ENCODE assay signal across 22 cellular contexts in the genomic region with DNA sequence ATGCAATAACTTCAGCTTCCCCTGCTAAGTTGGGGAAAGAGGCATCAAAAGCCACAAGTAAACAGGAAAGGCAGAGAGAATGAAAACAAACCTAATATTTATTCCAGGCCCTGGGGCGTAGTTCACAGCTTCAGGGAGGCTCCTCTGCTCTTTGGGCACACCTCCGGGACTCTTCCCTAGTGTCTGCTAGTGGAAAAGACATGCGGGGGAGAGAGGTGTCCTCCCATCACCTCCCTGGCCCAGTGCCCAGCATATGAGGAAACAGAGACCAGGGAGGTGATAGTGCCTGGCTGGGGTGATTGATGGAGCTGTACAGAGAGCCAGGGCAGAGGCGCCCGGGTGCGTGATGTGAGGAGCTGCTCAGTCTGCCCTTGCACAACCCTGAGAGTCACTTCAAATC.
DNase-seq lines count a peak whose midpoint lies in the region; ATAC-seq and TF ChIP-seq lines count a peak whose summit lies in the region.
"Had no signal": no experiment of that assay in that cellular context is flagged by ENCODE, and none has a peak within 500 bp of the region (broad histone marks: within the 10 kb centered on the region; RNA-seq: fewer than 3 reads in every experiment).

No MANE protein-coding gene starts in this region.

- no peak for TF ChIP-seq POLR2A in lower leg skin (IDR thresholded peaks at IDR 0.05)

- no peak for ATAC-seq in HG02678 (IDR thresholded peaks at IDR 0.05; ENCODE audit: unreplicated experiment)
- ATAC-seq: activated naive CD8-positive, alpha-beta T cell treated with anti-CD3 and anti-CD28 coated beads, Interleukin-2, amount 50 U/mL, for 24 hours had no signal

- DNase-seq in A172 (ENCODE audit: low spot score), result peak; percentile 5
- peak; percentile 59 for DNase-seq in COLO668 (lab: John Stamatoyannopoulos, UW; ENCODE audit: unreplicated experiment)
- DNase-seq in SKM-1 (lab: John Stamatoyannopoulos, UW; ENCODE audit: unreplicated experiment), result peak; percentile 32
- peak; percentile 17 for DNase-seq in kidney tubule cell (ENCODE audit: low spot score)
- no peak for DNase-seq in activated CD4-positive, alpha-beta T cell treated with anti-CD3 and anti-CD28 coated beads for 1 hour
- DNase-seq in NCI-H82 (lab: John Stamatoyannopoulos, UW), result no peak
- no peak for DNase-seq in lower leg skin (ENCODE audit: low spot score in 2 of 2)
- DNase-seq: activated CD8-positive, alpha-beta memory T cell treated with anti-CD3 and anti-CD28 coated beads for 24 hours; activated gamma-delta T cell treated with Interleukin-2 at 50 U/mL for 16 hours; activated naive CD8-positive, alpha-beta T cell treated with anti-CD3 and anti-CD28 coated beads, Interleukin-2, amount 50 U/mL, for 24 hours; activated T-cell treated with anti-CD3 and anti-CD28 coated beads, Interleukin-2, amount 50 U/mL, for 1 hour; CD4-positive, CD25-positive, alpha-beta regulatory T cell; GOT3; Kasumi-1; left lung; NCI-H1048; NCI-H187; NCI-H446; NK-92 treated with Interleukin-12 subunit alpha and Interleukin-12 subunit beta, amount 100 ng/mL, for 24 hours; SIG-M5 had no signal

- no peak for TF ChIP-seq CTCF in lower leg skin (IDR thresholded peaks at IDR 0.05)

- intact Hi-C loops in lower leg skin (cut with DNase I; ENCODE audit: low total_unique reads), result no loop called here

- WGBS in lower leg skin, 2 donors, result 30 to 33% methylated on average over 6 of the region's 6 CpGs

- no peak overlapping the region for H3K4me3 ChIP-seq in lower leg skin (ENCODE audit: low read depth, poor library complexity, severe bottlenecking)
- H3K4me3 ChIP-seq: left lung, neural progenitor cell had no signal

Comparison
In these comparisons a context has a peak if more than half of its experiments do, and no peak if none do; other contexts are left out.
1. DNase-seq: peak in A172 (single experiment), COLO668 (single experiment), SKM-1 (single experiment) and kidney tubule cell (single experiment); none in activated CD4-positive, alpha-beta T cell treated with anti-CD3 and anti-CD28 coated beads for 1 hour (single experiment), NCI-H82 (single experiment) and lower leg skin (0 of 2).